Comparison of ENCODE assay signal across 7 cellular contexts in genomic region chr3:13461169-13462124, GRCh38. TPM values are rescaled to one million over a fixed set of nuclear protein-coding genes. Genes with fewer than 3 reads are reported as not detected.
A peak's percentile ranks its signal among the peaks of the same experiment; 100 is the strongest.
DNase-seq lines count a peak whose midpoint lies in the region; ATAC-seq and TF ChIP-seq lines count a peak whose summit lies in the region.

No MANE protein-coding gene starts in this region.

- no peaks in the 10 kb centered on the region for H3K36me3 ChIP-seq in adrenal gland (replicated peaks in 1 of 2)

- H3K4me1 ChIP-seq in adrenal gland (replicated peaks in 1 of 2): no peaks in the 10 kb centered on the region

- H3K27me3 ChIP-seq in adrenal gland: peaks cover 6% of the 10 kb centered on the region

- no peak overlapping the region for H3K4me3 ChIP-seq in adrenal gland

- in situ Hi-C loops in GM13977 (cut with MboI; ENCODE audit: low pct_unique_long_range_greater_than_20kb, low sequenced_read_pairs, unreplicated experiment): no loop called here

- H3K4me3 Mint-ChIP-seq in T-helper 17 cell: no peak overlapping the region

- H3K27ac Mint-ChIP-seq in T-helper 17 cell: no peak overlapping the region

- DNase-seq in GM13977 (ENCODE audit: low spot score) (peak; percentile 62), T-helper 17 cell (peak; percentile 50 to 62 (median 54)), adrenal gland (peak in 5 of 7 donors; percentile 34 to 59 (median 44)), kidney glomerular epithelial cell (lab: John Stamatoyannopoulos, UW) (peak; percentile 11), medulla oblongata (ENCODE audit: extremely low spot score) (no peak)
- DNase-seq in stimulated activated CD8-positive, alpha-beta memory T cell treated with anti-CD3 and anti-CD28 coated beads, Interleukin-15, amount 100 ng/mL, for 4 hours (ENCODE audit: low read depth in 2 of 2): peak; percentile 30 to 39

- no peaks in the 10 kb centered on the region for H3K36me3 Mint-ChIP-seq in T-helper 17 cell (ENCODE audit: low read depth)

- no peak for TF ChIP-seq EP300 in Ishikawa (IDR thresholded peaks at IDR 0.05; ENCODE audit: borderline replicate concordance)

- peak; percentile 86 for ATAC-seq in T-helper 17 cell

- WGBS in adrenal gland, 4 donors: 28 to 33% (median 30%) methylated on average over 12 to 14 of the region's 14 CpGs

- H3K27me3 Mint-ChIP-seq in T-helper 17 cell: peaks cover 24% of the 10 kb centered on the region

- TF ChIP-seq POLR2A in adrenal gland (IDR thresholded peaks at IDR 0.05): no peak

- no peaks in the 10 kb centered on the region for H3K9me3 ChIP-seq in T-helper 17 cell (ENCODE audit: control insufficient read depth, low read length, poor library complexity, severe bottlenecking)
- no peaks in the 10 kb centered on the region for H3K9me3 ChIP-seq in adrenal gland (replicated peaks in 1 of 3)

- intact Hi-C loops in adrenal gland (cut with DNase I): loop anchor here in 1 of 2 donors (5.0 kb wide), 1 partner anchor 374 kb away; no protein-coding TSS in a partner anchor

- TF ChIP-seq RAD21 in Ishikawa (IDR thresholded peaks at IDR 0.05; ENCODE audit: low read depth): peak; percentile 83

- TF ChIP-seq CTCF in GM13977 (IDR thresholded peaks at IDR 0.05; ENCODE audit: extremely low read depth, insufficient read depth, missing control alignments) (peak; percentile 92), adrenal gland (IDR thresholded peaks at IDR 0.05) (peak; percentile 26 to 55 (median 41))

- H3K27ac ChIP-seq in adrenal gland: no peak overlapping the region

- peaks cover 6% of the 10 kb centered on the region for H3K4me1 Mint-ChIP-seq in T-helper 17 cell

TF ChIP-seq in Ishikawa, 13 proteins besides CTCF, POLR2A, EP300 and RAD21:
- no peak for TF ChIP-seq TEAD4 (IDR thresholded peaks at IDR 0.05)
- TF ChIP-seq, protein P1, sequence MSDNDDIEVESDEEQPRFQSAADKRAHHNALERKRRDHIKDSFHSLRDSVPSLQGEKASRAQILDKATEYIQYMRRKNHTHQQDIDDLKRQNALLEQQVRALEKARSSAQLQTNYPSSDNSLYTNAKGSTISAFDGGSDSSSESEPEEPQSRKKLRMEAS (IDR thresholded peaks at IDR 0.05): peak; percentile 89
- no peak for TF ChIP-seq CREB1 (IDR thresholded peaks at IDR 0.05; ENCODE audit: low read depth)
- TF ChIP-seq ZBTB7A (IDR thresholded peaks at IDR 0.05; ENCODE audit: low read depth): 0 out of 2 replicates have a peak, but pooled peaks have one; percentile 62
- no peak for TF ChIP-seq TCF12 (IDR thresholded peaks at IDR 0.05; ENCODE audit: low read depth)
- no peak for TF ChIP-seq YY1 (IDR thresholded peaks at IDR 0.05; ENCODE audit: low read depth)
- TF ChIP-seq CEBPB (IDR thresholded peaks at IDR 0.05): no peak
- TF ChIP-seq, protein P2, sequence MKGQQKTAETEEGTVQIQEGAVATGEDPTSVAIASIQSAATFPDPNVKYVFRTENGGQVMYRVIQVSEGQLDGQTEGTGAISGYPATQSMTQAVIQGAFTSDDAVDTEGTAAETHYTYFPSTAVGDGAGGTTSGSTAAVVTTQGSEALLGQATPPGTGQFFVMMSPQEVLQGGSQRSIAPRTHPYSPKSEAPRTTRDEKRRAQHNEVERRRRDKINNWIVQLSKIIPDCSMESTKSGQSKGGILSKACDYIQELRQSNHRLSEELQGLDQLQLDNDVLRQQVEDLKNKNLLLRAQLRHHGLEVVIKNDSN (IDR thresholded peaks at IDR 0.05): 0 out of 2 replicates have a peak, but pooled peaks have one; percentile 18
- TF ChIP-seq EGR1 (IDR thresholded peaks at IDR 0.05): no peak
- no peak for TF ChIP-seq FOXM1 (IDR thresholded peaks at IDR 0.05; ENCODE audit: borderline replicate concordance, low read depth)
- no peak for TF ChIP-seq REST (IDR thresholded peaks at IDR 0.05; ENCODE audit: low read depth)
TF ChIP-seq in Ishikawa: peak in this region for 3.

RNA-seq across cellular contexts. Expression of gene HDAC11, which starts 18.7 kb away (rescaled TPM):
- 1 to 10 TPM; 2.3 to 6.1 TPM for total RNA-seq in T-helper 17 cell
- 10 to 100 TPM in 7 of 8 donors, 1 to 10 TPM in 1; 9.4 to 58.0 (median 18.7) TPM for total RNA-seq in adrenal gland
- 10 to 100 TPM in 2 of 3 donors, 1 to 10 TPM in 1; 6.9 to 17.5 (median 12.7) TPM for polyA plus RNA-seq in adrenal gland

RNA-seq across cellular contexts. Expression of gene NUP210, which starts 41.3 kb away (rescaled TPM):
- 100 to 1,000 TPM; 125 to 137 TPM for total RNA-seq in T-helper 17 cell
- 1 to 10 TPM; 6.2 to 9.6 (median 8.6) TPM for total RNA-seq in adrenal gland
- polyA plus RNA-seq in adrenal gland: 10 to 100 TPM in 1 of 3 donors, 1 to 10 TPM in 2; 3.0 to 15.8 (median 8.6) TPM

Comparison
In these comparisons a context has a peak if more than half of its experiments do, and no peak if none do; other contexts are left out.
1. RNA of gene NUP210, which starts 41.3 kb away (total RNA-seq): 125 to 137 TPM in T-helper 17 cell; 6.2 to 9.6 TPM in adrenal gland; every median in the first group is over 10 times any median in the second.